In the genomic region with DNA sequence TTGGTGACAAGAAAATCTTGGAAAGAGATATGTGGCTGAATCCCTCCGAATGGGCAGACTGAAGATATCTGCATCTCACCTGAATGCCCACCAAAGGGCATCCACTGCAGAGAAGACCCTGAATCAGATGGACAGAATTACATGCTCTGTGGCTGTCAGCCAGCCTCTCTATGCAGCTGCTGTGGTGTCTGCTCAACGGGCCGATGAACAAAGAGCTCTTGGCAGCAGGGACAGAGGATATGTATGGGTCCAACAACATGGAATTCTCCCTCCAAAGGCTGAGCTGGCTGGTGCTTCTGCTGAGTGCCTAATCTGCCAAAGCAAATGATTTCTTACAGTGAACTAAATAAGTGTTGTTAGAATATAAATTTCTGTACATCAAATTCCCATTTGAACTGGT, we compare ENCODE assay signal across 23 cellular contexts. TPM values are rescaled to one million over a fixed set of nuclear protein-coding genes. Genes with fewer than 3 reads are reported as not detected.
A peak's percentile ranks its signal among the peaks of the same experiment; 100 is the strongest.
DNase-seq lines count a peak whose midpoint lies in the region; TF ChIP-seq lines count a peak whose summit lies in the region.
"Had no signal": no experiment of that assay in that cellular context is flagged by ENCODE, and none has a peak within 500 bp of the region (broad histone marks: within the 10 kb centered on the region; RNA-seq: fewer than 3 reads in every experiment).

No MANE protein-coding gene starts in this region.

- peak overlapping the region; percentile 2 for H3K27ac ChIP-seq in layer of hippocampus (ENCODE audit: low read depth, low read length)
- H3K27ac ChIP-seq: 22Rv1, KMS-11, left lung, RWPE1, thoracic aorta had no signal

- no peaks in the 10 kb centered on the region for H3K27me3 Mint-ChIP-seq in brain

- H3K27ac Mint-ChIP-seq in brain, result peak overlapping the region; percentile 20 to 87 (median 82)

- H3K9me3 Mint-ChIP-seq in brain, result peaks cover 0 to 7% (median 3%) of the 10 kb centered on the region in 5 experiments

- H3K36me3 Mint-ChIP-seq in brain, result no peaks in the 10 kb centered on the region

- TF ChIP-seq CTCF in brain (conservative IDR thresholded peaks at IDR 0.05), result no peak

- peaks cover 2% of the 10 kb centered on the region for H3K27me3 ChIP-seq in layer of hippocampus (ENCODE audit: control insufficient read depth, insufficient read depth, low read length)
- H3K27me3 ChIP-seq: BE2C had no signal

- DNase-seq in DMS 273 (lab: John Stamatoyannopoulos, UW; ENCODE audit: unreplicated experiment) (peak; percentile 30), DMS 273 treated with DMSO at 0.1 percent for 48 hours (lab: John Stamatoyannopoulos, UW) (no peak), putamen (ENCODE audit: low spot score) (peak; percentile 79), T-helper 2 cell (no peak), cerebellum (ENCODE audit: low spot score) (no peak)
- no peak for DNase-seq in activated CD8-positive, alpha-beta memory T cell treated with anti-CD3 and anti-CD28 coated beads for 24 hours
- DNase-seq: activated CD4-positive, alpha-beta T cell treated with anti-CD3 and anti-CD28 coated beads for 48 hours; activated CD8-positive, alpha-beta memory T cell treated with anti-CD3 and anti-CD28 coated beads, Interleukin-2, amount 50 U/mL, for 4 hours; activated effector memory CD4-positive, alpha-beta T cell treated with Interleukin-2 at 50 U/mL for 16 hours; amniotic stem cell; BE2C; HCEC 1CT; left lung; stimulated activated CD8-positive, alpha-beta memory T cell treated with anti-CD3 and anti-CD28 coated beads, Interleukin-4, amount 100 ng/mL, for 48 hours; SW 1271 had no signal

- peaks cover 47% of the 10 kb centered on the region for H3K4me1 Mint-ChIP-seq in brain

- H3K4me3 Mint-ChIP-seq in brain, result no peak overlapping the region

RNA-seq across cellular contexts. Expression of a gene that starts 2.1 kb away (rescaled TPM):
- not detected for polyA plus RNA-seq in brain (ENCODE audit: insufficient read depth, low read depth, low replicate concordance)
- 0.36 TPM for total RNA-seq in cerebellum
- total RNA-seq: posterior vena cava, thoracic aorta had no signal
- polyA plus RNA-seq: smooth muscle cell had no signal

Comparison
In these comparisons a context has a peak if more than half of its experiments do, and no peak if none do; other contexts are left out.
1. DNase-seq: peak in DMS 273 (single experiment) and putamen (single experiment); none in DMS 273 treated with DMSO at 0.1 percent for 48 hours (single experiment), T-helper 2 cell (0 of 5), cerebellum (single experiment) and activated CD8-positive, alpha-beta memory T cell treated with anti-CD3 and anti-CD28 coated beads for 24 hours (single experiment).